Comparison of ENCODE assay signal across 28 cellular contexts in the genomic region with DNA sequence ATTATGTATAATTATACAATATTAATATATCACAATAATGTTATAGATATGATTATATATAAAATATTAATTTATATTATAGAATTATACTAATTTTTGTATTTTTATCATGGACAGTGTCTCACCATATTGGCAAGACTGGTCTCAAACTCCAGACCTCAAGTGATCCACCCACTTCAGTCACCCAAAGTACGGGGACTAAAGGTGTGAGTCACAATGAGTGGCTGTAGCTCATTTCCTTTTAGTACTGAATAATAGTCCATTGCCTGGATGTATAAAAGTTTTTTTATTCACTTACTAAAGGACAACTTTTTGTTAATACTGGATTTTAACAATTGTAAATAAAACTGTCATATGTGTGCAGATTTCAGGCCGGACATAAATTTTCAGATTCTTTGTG.
"Had no signal": no experiment of that assay in that cellular context is flagged by ENCODE, and none has a peak within 500 bp of the region (broad histone marks: within the 10 kb centered on the region; RNA-seq: fewer than 3 reads in every experiment).

No MANE protein-coding gene starts in this region.

- H3K36me3 Mint-ChIP-seq: naive thymus-derived CD8-positive, alpha-beta T cell; stimulated activated effector memory CD8-positive, alpha-beta T cell treated with anti-CD3 and anti-CD28 coated beads, Interleukin-12 subunit alpha, Interleukin-12 subunit beta, amount 100 ng/mL, for 72 hours had no signal

- H3K4me1 Mint-ChIP-seq: naive thymus-derived CD8-positive, alpha-beta T cell; nephron progenitor cell; stimulated activated effector memory CD8-positive, alpha-beta T cell treated with anti-CD3 and anti-CD28 coated beads, Interleukin-12 subunit alpha, Interleukin-12 subunit beta, amount 100 ng/mL, for 72 hours had no signal

- H3K27me3 ChIP-seq: esophagus squamous epithelium, heart right ventricle, ovary, sigmoid colon, stomach, thyroid gland, vagina had no signal

- H3K36me3 ChIP-seq: esophagus squamous epithelium, heart right ventricle, lower lobe of right lung, ovary, sigmoid colon, stomach, thyroid gland, vagina had no signal

- DNase-seq: dermis blood vessel endothelial cell; effector memory CD4-positive, alpha-beta T cell; erythroblast; esophagus squamous epithelium; foreskin melanocyte; glutamatergic neuron; heart right ventricle; hippocampal formation; islet precursor cell; kidney glomerular epithelial cell; left ventricle myocardium superior; lower lobe of right lung; naive thymus-derived CD8-positive, alpha-beta T cell; nephron progenitor cell; nucleus accumbens; ovary; posterior cingulate gyrus; psoas muscle; right cardiac atrium; sigmoid colon; stimulated activated CD4-positive, alpha-beta T cell treated with anti-CD3 and anti-CD28 coated beads, Interleukin-2, amount 100 ng/mL, for 24 hours; stimulated activated CD4-positive, alpha-beta T cell treated with anti-CD3 and anti-CD28 coated beads, Interleukin-4, amount 100 ng/mL, for 24 hours; stimulated activated naive CD4-positive, alpha-beta T cell treated with Interleukin-2 at 50 U/mL for 16 hours; stomach; thyroid gland; trophoblast cell had no signal

- H3K4me3 ChIP-seq: esophagus squamous epithelium, heart right ventricle, lower lobe of right lung, ovary, psoas muscle, sigmoid colon, stomach, thyroid gland, vagina had no signal

- H3K27ac ChIP-seq: esophagus squamous epithelium, heart right ventricle, lower lobe of right lung, ovary, psoas muscle, sigmoid colon, stomach, thyroid gland, vagina had no signal

- H3K27me3 Mint-ChIP-seq: naive thymus-derived CD8-positive, alpha-beta T cell had no signal

- H3K27ac Mint-ChIP-seq: naive thymus-derived CD8-positive, alpha-beta T cell; nephron progenitor cell; stimulated activated effector memory CD8-positive, alpha-beta T cell treated with anti-CD3 and anti-CD28 coated beads, Interleukin-12 subunit alpha, Interleukin-12 subunit beta, amount 100 ng/mL, for 72 hours had no signal

- H3K4me3 Mint-ChIP-seq: naive thymus-derived CD8-positive, alpha-beta T cell; nephron progenitor cell; stimulated activated effector memory CD8-positive, alpha-beta T cell treated with anti-CD3 and anti-CD28 coated beads, Interleukin-12 subunit alpha, Interleukin-12 subunit beta, amount 100 ng/mL, for 72 hours had no signal

- H3K4me1 ChIP-seq: esophagus squamous epithelium, heart right ventricle, lower lobe of right lung, psoas muscle, sigmoid colon, stomach, thyroid gland, vagina had no signal

- H3K9me3 ChIP-seq: lower lobe of right lung, ovary, psoas muscle, sigmoid colon, thyroid gland, vagina had no signal

- ATAC-seq: heart right ventricle; left ventricle myocardium superior; lower lobe of right lung; naive thymus-derived CD8-positive, alpha-beta T cell; psoas muscle; right cardiac atrium; stimulated activated effector memory CD8-positive, alpha-beta T cell treated with anti-CD3 and anti-CD28 coated beads, Interleukin-12 subunit alpha, Interleukin-12 subunit beta, amount 100 ng/mL, for 72 hours had no signal
